In genomic region chr11:24239930-24240329, GRCh38 we compare ENCODE assay signal across 2 cellular contexts.
TF ChIP-seq lines count a peak whose summit lies in the region.

No MANE protein-coding gene starts in this region.

TF ChIP-seq in IMR-90, 13 proteins besides CTCF, POLR2A, EP300 and RAD21 (continued from another document):
- TF ChIP-seq ELK1 (IDR thresholded peaks at IDR 0.05; ENCODE audit: borderline replicate concordance, low read depth, low read length) (no peak), USF2 (IDR thresholded peaks at IDR 0.05; ENCODE audit: low read depth, low read length) (no peak), MAZ (IDR thresholded peaks at IDR 0.05; ENCODE audit: borderline replicate concordance, low read depth, low read length) (no peak), NFE2L2 (IDR thresholded peaks at IDR 0.05; ENCODE audit: low read depth, low read length) (no peak), BHLHE40 (IDR thresholded peaks at IDR 0.05; ENCODE audit: low read depth, low read length) (no peak)

TF ChIP-seq in neural cell, 6 proteins besides CTCF, POLR2A, EP300 and RAD21 (continued from another document):
- no peak for TF ChIP-seq EZH2 (IDR thresholded peaks at IDR 0.05; ENCODE audit: borderline replicate concordance, insufficient read depth, low read length, poor library complexity, severe bottlenecking)
TF ChIP-seq in neural cell: peak in this region for 0.
